24 cellular contexts compared by ENCODE assay signal in the genomic region with DNA sequence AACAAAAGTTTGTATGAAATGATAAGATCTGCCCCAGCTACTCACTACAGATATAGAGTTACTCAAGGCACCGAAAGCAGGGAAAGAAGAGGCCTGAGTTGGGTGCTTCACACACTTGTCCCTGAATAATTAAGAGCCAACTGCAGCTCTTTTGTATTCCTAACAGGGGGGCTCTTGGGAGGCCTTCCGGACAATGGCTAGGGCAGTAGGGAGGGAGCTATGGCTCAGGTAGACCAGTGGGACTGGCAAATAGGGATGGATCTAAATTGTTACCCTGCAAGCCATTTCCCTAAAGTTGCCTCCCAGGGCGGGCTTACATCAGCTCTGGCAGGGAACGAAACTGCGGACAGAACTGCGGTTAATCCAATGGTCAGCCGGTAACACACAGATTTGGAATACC. TPM values are rescaled to one million over a fixed set of nuclear protein-coding genes. Genes with fewer than 3 reads are reported as not detected.
"Had no signal": no experiment of that assay in that cellular context is flagged by ENCODE, and none has a peak within 500 bp of the region (broad histone marks: within the 10 kb centered on the region; RNA-seq: fewer than 3 reads in every experiment).

No MANE protein-coding gene starts in this region.

- H3K27ac ChIP-seq: hepatocyte, testis, uterus, VCaP had no signal

- H3K4me3 Mint-ChIP-seq: activated CD4-positive, alpha-beta T cell treated with anti-CD3 and anti-CD28 coated beads, Interleukin-2, amount 10 ng/mL, durations not matched to agents 7 days and 5 days; activated CD8-positive, alpha-beta T cell treated with anti-CD3 and anti-CD28 coated beads, Interleukin-2, amount 10 ng/mL, durations not matched to agents 7 days and 5 days; activated naive CD4-positive, alpha-beta T cell treated with anti-CD3 and anti-CD28 coated beads, Interleukin-2, amount 50 U/mL, for 24 hours; activated T-helper 1 cell treated with anti-CD3 and anti-CD28 coated beads, Interleukin-12 subunit alpha, Interleukin-12 subunit beta, Interleukin-2, Interleukin-4 antibody, amounts not matched to agents 30 ng/mL and 10 ng/mL and 1 ng/mL, durations not matched to agents 14 hours and 24 hours and 36 hours; memory B cell; nephron had no signal

- H3K9me3 ChIP-seq: testis, uterus had no signal

- H3K27ac Mint-ChIP-seq: activated CD4-positive, alpha-beta T cell treated with anti-CD3 and anti-CD28 coated beads, Interleukin-2, amount 10 ng/mL, durations not matched to agents 7 days and 5 days; activated CD8-positive, alpha-beta T cell treated with anti-CD3 and anti-CD28 coated beads, Interleukin-2, amount 10 ng/mL, durations not matched to agents 7 days and 5 days; activated naive CD4-positive, alpha-beta T cell treated with anti-CD3 and anti-CD28 coated beads, Interleukin-2, amount 50 U/mL, for 24 hours; activated T-helper 1 cell treated with anti-CD3 and anti-CD28 coated beads, Interleukin-12 subunit alpha, Interleukin-12 subunit beta, Interleukin-2, Interleukin-4 antibody, amounts not matched to agents 30 ng/mL and 10 ng/mL and 1 ng/mL, durations not matched to agents 14 hours and 24 hours and 36 hours; memory B cell; nephron; progenitor cell of endocrine pancreas had no signal

- DNase-seq: activated CD4-positive, alpha-beta T cell treated with anti-CD3 and anti-CD28 coated beads, Interleukin-2, amount 10 ng/mL, durations not matched to agents 7 days and 5 days; activated CD4-positive, CD25-positive, alpha-beta regulatory T cell treated with anti-CD3 and anti-CD28 coated beads, Interleukin-2, amount 50 U/mL, for 72 hours; activated CD8-positive, alpha-beta T cell treated with anti-CD3 and anti-CD28 coated beads, Interleukin-2, amount 10 ng/mL, durations not matched to agents 7 days and 5 days; activated gamma-delta T cell treated with Interleukin-2 at 50 U/mL for 16 hours; aorta; caudate nucleus; effector memory CD4-positive, alpha-beta T cell; foreskin melanocyte; left colon; stimulated activated CD4-positive, alpha-beta T cell treated with anti-CD3 and anti-CD28 coated beads, Interleukin-2, amount 100 ng/mL, for 48 hours; stimulated activated naive CD4-positive, alpha-beta T cell; testis; trophoblast cell; uterus had no signal

- ATAC-seq: activated CD8-positive, alpha-beta T cell treated with anti-CD3 and anti-CD28 coated beads, Interleukin-2, amount 10 ng/mL, durations not matched to agents 7 days and 5 days; esophagus mucosa; left colon had no signal

- H3K36me3 ChIP-seq: uterus had no signal

- H3K27me3 ChIP-seq: testis, uterus had no signal

- H3K4me3 ChIP-seq: hepatocyte, testis, uterus had no signal

- H3K36me3 Mint-ChIP-seq: activated naive CD4-positive, alpha-beta T cell treated with anti-CD3 and anti-CD28 coated beads, Interleukin-2, amount 50 U/mL, for 24 hours; memory B cell had no signal

- H3K9me3 Mint-ChIP-seq: activated CD4-positive, alpha-beta T cell treated with anti-CD3 and anti-CD28 coated beads, Interleukin-2, amount 10 ng/mL, durations not matched to agents 7 days and 5 days; activated naive CD4-positive, alpha-beta T cell treated with anti-CD3 and anti-CD28 coated beads, Interleukin-2, amount 50 U/mL, for 24 hours; activated T-helper 1 cell treated with anti-CD3 and anti-CD28 coated beads, Interleukin-12 subunit alpha, Interleukin-12 subunit beta, Interleukin-2, Interleukin-4 antibody, amounts not matched to agents 30 ng/mL and 10 ng/mL and 1 ng/mL, durations not matched to agents 14 hours and 24 hours and 36 hours; memory B cell had no signal

RNA-seq across cellular contexts. Expression of a gene that starts 6.2 kb away (rescaled TPM):
- total RNA-seq: activated CD4-positive, alpha-beta T cell treated with anti-CD3 and anti-CD28 coated beads, Interleukin-2, amount 10 ng/mL, durations not matched to agents 7 days and 5 days; activated CD8-positive, alpha-beta T cell treated with anti-CD3 and anti-CD28 coated beads, Interleukin-2, amount 10 ng/mL, durations not matched to agents 7 days and 5 days; activated T-helper 1 cell treated with anti-CD3 and anti-CD28 coated beads, Interleukin-12 subunit alpha, Interleukin-12 subunit beta, Interleukin-2, Interleukin-4 antibody, amounts not matched to agents 30 ng/mL and 10 ng/mL and 1 ng/mL, durations not matched to agents 14 hours and 24 hours and 36 hours; esophagus mucosa; mononuclear cell; T-helper 2 cell treated with Interferon-gamma antibody and Interleukin-4, amounts not matched to agents 100 ng/mL and 5 ng/mL, for 36 hours had no signal
